11 cellular contexts compared by ENCODE assay signal in the genomic region with DNA sequence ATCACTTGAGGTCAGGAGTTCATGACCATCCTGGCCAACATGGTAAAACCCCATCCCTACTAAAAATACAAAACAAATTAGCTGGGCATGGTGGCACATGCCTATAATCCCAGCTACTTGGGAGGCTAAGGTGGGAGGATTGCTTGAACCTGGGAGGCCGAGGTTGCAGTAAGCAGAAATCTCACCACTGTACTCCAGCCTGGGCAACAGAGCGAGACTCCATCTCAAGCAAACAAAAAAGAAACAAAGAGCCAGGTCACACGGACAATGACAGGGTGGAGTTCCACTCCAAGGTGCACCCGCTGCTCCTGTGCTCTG. TPM values are rescaled to one million over a fixed set of nuclear protein-coding genes. Genes with fewer than 3 reads are reported as not detected.
A peak's percentile ranks its signal among the peaks of the same experiment; 100 is the strongest.
DNase-seq lines count a peak whose midpoint lies in the region; ATAC-seq, FAIRE-seq and TF ChIP-seq lines count a peak whose summit lies in the region.
"Not testable (repeated sequence)": the region's sequence is repeated elsewhere in the genome, so short reads cannot be mapped to it uniquely, and the experiment has no call there.
"Had no signal": no experiment of that assay in that cellular context is flagged by ENCODE, and none has a peak within 500 bp of the region (broad histone marks: within the 10 kb centered on the region; RNA-seq: fewer than 3 reads in every experiment).

No MANE protein-coding gene starts in this region.

- H3K9me3 ChIP-seq in CD8-positive, alpha-beta T cell (ENCODE audit: low read length); H1 (ENCODE audit: insufficient read depth in 2 of 2, low read depth in 1 of 2, low read length in 1 of 2); HepG2 (ENCODE audit: low read length); stomach: not testable (repeated sequence)

- H3K4me2 ChIP-seq in H1 (ENCODE audit: insufficient read depth in 1 of 2, low read depth in 2 of 2, low read length in 2 of 2); HepG2 (ENCODE audit: low read depth, low read length): not testable (repeated sequence)

- not testable (repeated sequence) for H4K20me1 ChIP-seq in H1 (replicated peaks in 1 of 2; ENCODE audit: control insufficient read depth in 1 of 2, insufficient read depth in 2 of 2, low read length in 2 of 2); HepG2 (ENCODE audit: insufficient read depth, low read length)

- H3K79me1 ChIP-seq in H1 (ENCODE audit: low read depth, low read length) = not testable (repeated sequence)

- peaks cover 17% of the 10 kb centered on the region for H3K36me3 Mint-ChIP-seq in CD8-positive, alpha-beta T cell
- not testable (repeated sequence) for H3K36me3 Mint-ChIP-seq in WTC11, natural killer cell
- H3K36me3 Mint-ChIP-seq in activated naive CD8-positive, alpha-beta T cell treated with anti-CD3 and anti-CD28 coated beads, Interleukin-2, amount 10 ng/mL, durations not matched to agents 7 days and 5 days = peaks cover 11% of the 10 kb centered on the region

- not testable (repeated sequence) for H3K4me3 Mint-ChIP-seq in CD8-positive, alpha-beta T cell; WTC11; activated naive CD8-positive, alpha-beta T cell treated with anti-CD3 and anti-CD28 coated beads, Interleukin-2, amount 10 ng/mL, durations not matched to agents 7 days and 5 days
- peak overlapping the region; percentile 17 for H3K4me3 Mint-ChIP-seq in natural killer cell

- not testable (repeated sequence) for H3K4ac ChIP-seq in H1 (replicated peaks; ENCODE audit: insufficient read length, low read depth, low read length)

- H2BK15ac ChIP-seq in H1 (ENCODE audit: low read length) = 0 out of 2 replicates have a peak overlapping the region, but pooled peaks have one; percentile 31

- not testable (repeated sequence) for TF ChIP-seq EP300 in H1 (IDR thresholded peaks at IDR 0.05; ENCODE audit: borderline replicate concordance in 1 of 2, low read depth in 2 of 2, low read length in 2 of 2); HepG2 (IDR thresholded peaks at IDR 0.05; ENCODE audit: low read depth in 2 of 2, low read length in 2 of 2); HepG2 (CRISPR knock-in tag; IDR thresholded peaks at IDR 0.05; ENCODE audit: borderline replicate concordance); stomach (IDR thresholded peaks at IDR 0.05)

- not testable (repeated sequence) for H4K5ac ChIP-seq in H1 (ENCODE audit: insufficient read length, low read depth, low read length)

- H2BK20ac ChIP-seq in H1 (ENCODE audit: low read length) = not testable (repeated sequence)

- not testable (repeated sequence) for H2AK5ac ChIP-seq in H1 (ENCODE audit: low read depth, low read length)

- H3K4me1 Mint-ChIP-seq in CD8-positive, alpha-beta T cell (ENCODE audit: low read depth) = peaks cover 37% of the 10 kb centered on the region
- H3K4me1 Mint-ChIP-seq in WTC11 = peaks cover 18% of the 10 kb centered on the region
- peaks cover 37% of the 10 kb centered on the region for H3K4me1 Mint-ChIP-seq in activated naive CD8-positive, alpha-beta T cell treated with anti-CD3 and anti-CD28 coated beads, Interleukin-2, amount 10 ng/mL, durations not matched to agents 7 days and 5 days
- H3K4me1 Mint-ChIP-seq in natural killer cell = peaks cover 22 to 28% of the 10 kb centered on the region in 2 donors

- not testable (repeated sequence) for TF ChIP-seq POLR2A in H1 (IDR thresholded peaks at IDR 0.05; ENCODE audit: control extremely low read depth in 1 of 2, low read depth in 2 of 2, low read length in 2 of 2); HepG2 (IDR thresholded peaks at IDR 0.05; ENCODE audit: insufficient read depth in 1 of 2, low read depth in 2 of 2, low read length in 2 of 2); stomach (IDR thresholded peaks at IDR 0.05)

- peak overlapping the region; percentile 100 for H3K27ac Mint-ChIP-seq in CD8-positive, alpha-beta T cell
- not testable (repeated sequence) for H3K27ac Mint-ChIP-seq in WTC11, natural killer cell
- H3K27ac Mint-ChIP-seq in activated naive CD8-positive, alpha-beta T cell treated with anti-CD3 and anti-CD28 coated beads, Interleukin-2, amount 10 ng/mL, durations not matched to agents 7 days and 5 days = peak overlapping the region; percentile 99

- H2BK12ac ChIP-seq in H1 (ENCODE audit: low read depth, low read length) = not testable (repeated sequence)

- H3K23me2 ChIP-seq in H1 (ENCODE audit: low read depth, low read length) = not testable (repeated sequence)

- not testable (repeated sequence) for H3K4me3 ChIP-seq in CD8-positive, alpha-beta T cell (ENCODE audit: low read depth, low read length); H1 (ENCODE audit: extremely low read depth in 1 of 4, insufficient read depth in 2 of 4, low read depth in 3 of 4, low read length in 4 of 4); HepG2 (replicated peaks in 1 of 3; ENCODE audit: insufficient read depth in 1 of 3, low read depth in 2 of 3, low read length in 3 of 3); stomach

- H3K36me3 ChIP-seq in CD8-positive, alpha-beta T cell (ENCODE audit: insufficient read depth, low read length); H1 (ENCODE audit: control insufficient read depth in 2 of 4, insufficient read depth in 4 of 4, low read length in 3 of 4); HepG2 (replicated peaks in 1 of 2; ENCODE audit: control insufficient read depth in 1 of 2, insufficient read depth in 2 of 2, low read length in 2 of 2); stomach: not testable (repeated sequence)

- not testable (repeated sequence) for H3K14ac ChIP-seq in H1 (ENCODE audit: insufficient read length)

- not testable (repeated sequence) for H3K56ac ChIP-seq in H1 (replicated peaks; ENCODE audit: insufficient read length, low read depth, low read length)

- H3K27me3 ChIP-seq in CD8-positive, alpha-beta T cell (ENCODE audit: insufficient read depth, low read length); H1 (replicated peaks in 1 of 4; ENCODE audit: control insufficient read depth in 3 of 4, extremely low read depth in 1 of 4, insufficient read depth in 3 of 4, low read length in 3 of 4); HepG2 (ENCODE audit: control insufficient read depth in 1 of 2, insufficient read depth in 2 of 2, low read length in 2 of 2); stomach: not testable (repeated sequence)

- H3K18ac ChIP-seq in H1 (ENCODE audit: extremely low read depth, low read length) = not testable (repeated sequence)

- H4K91ac ChIP-seq in H1 (replicated peaks; ENCODE audit: insufficient read length, low read length) = not testable (repeated sequence)

- BruUV-seq in HepG2 (replicated peaks; lab: Mats Ljungman, UMichigan) = TSS peak; percentile 11

- ATAC-seq in CD8-positive, alpha-beta T cell; WTC11; activated naive CD8-positive, alpha-beta T cell treated with anti-CD3 and anti-CD28 coated beads, Interleukin-2, amount 10 ng/mL, durations not matched to agents 7 days and 5 days (ENCODE audit: low read depth); HepG2; natural killer cell: not testable (repeated sequence)

- CTCF ChIA-PET in CD8-positive, alpha-beta T cell (lab: Charles Lee) = interaction anchor here (1.2 to 1.6 kb wide), 2 partner anchors 9 to 76 kb away, joined by 3 read pairs; no protein-coding TSS in a partner anchor
- CTCF ChIA-PET in WTC11 (lab: Charles Lee) = interaction anchor here (1.0 to 3.1 kb wide), 13 partner anchors 9 to 204 kb away, joined by 3 to 76 read pairs (median 4); no protein-coding TSS in a partner anchor
- CTCF ChIA-PET in H1 (lab: Charles Lee; ENCODE audit: partially characterized antibody) = interaction anchor here (0.8 to 9.6 kb wide), 9 partner anchors 11 to 237 kb away, joined by 3 to 72 read pairs (median 5); no protein-coding TSS in a partner anchor
- CTCF ChIA-PET in HepG2 (lab: Yijun Ruan, JAX; ENCODE audit: low intra/inter-chr PET ratio, low total read pairs) = interaction anchor here (3.2 kb wide), 1 partner anchor 77 kb away, joined by 35 read pairs; no protein-coding TSS in a partner anchor

- not testable (repeated sequence) for H4K8ac ChIP-seq in H1 (ENCODE audit: extremely low read depth, insufficient read depth, low read length)

- peak in 1 of 7 experiments; percentile 29 for DNase-seq in CD8-positive, alpha-beta T cell
- DNase-seq in WTC11 (ENCODE audit: low spot score); activated naive CD8-positive, alpha-beta T cell treated with anti-CD3 and anti-CD28 coated beads, Interleukin-2, amount 10 ng/mL, durations not matched to agents 7 days and 5 days; H1 (ENCODE audit: low read depth in 1 of 2, low spot score in 2 of 2); HepG2 (ENCODE audit: low spot score); natural killer cell; stomach: not testable (repeated sequence)

- WGBS in H1 (ENCODE audit: extremely low coverage in 1 of 2, insufficient coverage in 1 of 2, insufficient read length in 1 of 2, insufficient replicate concordance in 2 of 2, low coverage in 1 of 2, low lambda C conversion rate in 2 of 2, missing lambda C conversion rate in 1 of 2), 2 experiments = 86% methylated on average over 4 of the region's 4 CpGs; no CpG with 5 or more reads in 1 of the 2 experiments
- 82% methylated on average over 4 of the region's 4 CpGs for WGBS in HepG2 (ENCODE audit: low lambda C conversion rate)
- WGBS in stomach, 5 donors = 45 to 61% (median 49%) methylated on average over 4 of the region's 4 CpGs

- H3K9me3 Mint-ChIP-seq in CD8-positive, alpha-beta T cell; WTC11; activated naive CD8-positive, alpha-beta T cell treated with anti-CD3 and anti-CD28 coated beads, Interleukin-2, amount 10 ng/mL, durations not matched to agents 7 days and 5 days; natural killer cell: not testable (repeated sequence)

- not testable (repeated sequence) for H3K79me2 ChIP-seq in H1 (ENCODE audit: control insufficient read depth in 1 of 2, insufficient read depth in 2 of 2, low read length in 2 of 2); HepG2 (ENCODE audit: insufficient read depth, low read length)

- POLR2A ChIA-PET in CD8-positive, alpha-beta T cell (lab: Charles Lee) = interaction anchor here (3.1 kb wide), 1 partner anchor 10 kb away, joined by 16 read pairs; no protein-coding TSS in a partner anchor
- POLR2A ChIA-PET in WTC11 (lab: Charles Lee) = not testable (repeated sequence)
- POLR2A ChIA-PET in activated naive CD8-positive, alpha-beta T cell treated with anti-CD3 and anti-CD28 coated beads, Interleukin-2, amount 10 ng/mL, durations not matched to agents 7 days and 5 days (lab: Charles Lee) = interaction anchor here (1.6 to 8.0 kb wide), 2 partner anchors 10 to 65 kb away, joined by 10 to 233 read pairs; a partner anchor contains a TSS
- POLR2A ChIA-PET in H1 (lab: Charles Lee; ENCODE audit: partially characterized antibody) (interaction anchor here (1.0 kb wide), 1 partner anchor 107 kb away, joined by 3 read pairs; no protein-coding TSS in a partner anchor), HepG2 (lab: Yijun Ruan, JAX) (interaction anchor here (1.5 to 2.6 kb wide), 5 partner anchors 10 to 77 kb away, joined by 5 to 18 read pairs (median 11); no protein-coding TSS in a partner anchor)

- intact Hi-C loops in CD8-positive, alpha-beta T cell (cut with DNase I, micrococcal nuclease) = loop anchor here (2.0 to 5.0 kb wide), 2 partner anchors 67 to 703 kb away; a partner anchor contains a TSS
- intact Hi-C loops in HepG2 (cut with micrococcal nuclease; ENCODE audit: unreplicated experiment) (loop anchor here (1.0 to 2.0 kb wide), 2 partner anchors 37 to 76 kb away; no protein-coding TSS in a partner anchor), stomach (cut with DNase I; ENCODE audit: low total_unique reads) (loop anchor here (10.0 kb wide), 1 partner anchor 75 kb away; no protein-coding TSS in a partner anchor)
- intact Hi-C loops in natural killer cell (cut with micrococcal nuclease) = not testable (repeated sequence)

- not testable (repeated sequence) for TF ChIP-seq CTCF in CD8-positive, alpha-beta T cell (IDR thresholded peaks at IDR 0.05); WTC11 (IDR thresholded peaks at IDR 0.05); H1 (IDR thresholded peaks at IDR 0.05; ENCODE audit: control extremely low read depth in 1 of 3, insufficient read depth in 1 of 3, low read depth in 1 of 3, low read length in 3 of 3); HepG2 (CRISPR knock-in tag; IDR thresholded peaks at IDR 0.05); natural killer cell (IDR thresholded peaks at IDR 0.05); stomach (IDR thresholded peaks at IDR 0.05)

- 0 out of 2 replicates have a peak overlapping the region, but pooled peaks have one; percentile 40 for H2AFZ ChIP-seq in H1 (ENCODE audit: low read length)
- not testable (repeated sequence) for H2AFZ ChIP-seq in HepG2 (ENCODE audit: low read length)

- in situ Hi-C loops in HepG2 (cut with HindIII; ENCODE audit: extremely low pct_ligation_motif_present, low pct_unique_long_range_greater_than_20kb) = loop anchor here (5.0 kb wide), 1 partner anchor 72 kb away; no protein-coding TSS in a partner anchor

- H2BK120ac ChIP-seq in H1 (replicated peaks; ENCODE audit: low read depth, low read length) = not testable (repeated sequence)

- FAIRE-seq in H1 (lab: Jason Lieb, UNC); HepG2 (lab: Jason Lieb, UNC): not testable (repeated sequence)

- H3K23ac ChIP-seq in H1 (ENCODE audit: insufficient read length) = not testable (repeated sequence)

- H3K27me3 Mint-ChIP-seq in CD8-positive, alpha-beta T cell (ENCODE audit: low read depth); WTC11 (ENCODE audit: low read depth); activated naive CD8-positive, alpha-beta T cell treated with anti-CD3 and anti-CD28 coated beads, Interleukin-2, amount 10 ng/mL, durations not matched to agents 7 days and 5 days; natural killer cell (ENCODE audit: low read depth in 2 of 2): not testable (repeated sequence)

- H2BK5ac ChIP-seq in H1 (ENCODE audit: low read depth, low read length) = not testable (repeated sequence)

- not testable (repeated sequence) for H3K9ac ChIP-seq in H1 (replicated peaks in 1 of 4; ENCODE audit: extremely low read depth in 1 of 4, low read depth in 3 of 4, low read length in 3 of 4); HepG2 (ENCODE audit: insufficient read depth, low read depth, low read length)

- peaks cover 24% of the 10 kb centered on the region for H3K4me1 ChIP-seq in CD8-positive, alpha-beta T cell (ENCODE audit: insufficient read depth, low read length)
- not testable (repeated sequence) for H3K4me1 ChIP-seq in H1 (replicated peaks in 1 of 4; ENCODE audit: control insufficient read depth in 3 of 4, insufficient read depth in 4 of 4, low read length in 3 of 4)
- H3K4me1 ChIP-seq in HepG2 (ENCODE audit: insufficient read depth, low read length) = peaks cover 49% of the 10 kb centered on the region
- peaks cover 8 to 53% (median 30%) of the 10 kb centered on the region in 4 donors for H3K4me1 ChIP-seq in stomach

- H3K27ac ChIP-seq in CD8-positive, alpha-beta T cell (ENCODE audit: low read depth, low read length); H1 (ENCODE audit: low read depth, low read length); HepG2 (ENCODE audit: extremely low read length, insufficient read depth, low read length): not testable (repeated sequence)
- H3K27ac ChIP-seq in stomach = peak overlapping the region; percentile 62 to 92 (median 84)

- TF ChIP-seq RAD21 in H1 (IDR thresholded peaks at IDR 0.05 in 1 of 2, conservative IDR thresholded peaks at IDR 0.05 in 1 of 2; ENCODE audit: low read depth in 2 of 2, low read length in 2 of 2); HepG2 (CRISPR knock-in tag; IDR thresholded peaks at IDR 0.05): not testable (repeated sequence)

RNA-seq across cellular contexts. Expression of a gene that starts 2.1 kb away (rescaled TPM):
- 10 to 100 TPM; 58.5 to 61.5 TPM for total RNA-seq in CD8-positive, alpha-beta T cell
- 2.6 to 4.0 TPM (median 2.7 TPM) in 3 replicates for total RNA-seq in WTC11 (2021)
- total RNA-seq in activated naive CD8-positive, alpha-beta T cell treated with anti-CD3 and anti-CD28 coated beads, Interleukin-2, amount 10 ng/mL, durations not matched to agents 7 days and 5 days = 100 to 1,000 TPM; 103 to 106 TPM
- 8.9 TPM in 2 replicates for total RNA-seq in H1 (2021; fragmentation: NEBNext Ultra II Directional; extraction: Animal tissue kit (Norgen Biotek cat#: 25700))
- polyA plus RNA-seq in H1 (2011; rRNA removed) = 2.8 and 3.1 TPM in 2 replicates
- polyA plus RNA-seq in H1 (2011; cell fraction: cytosol; rRNA removed) = 3.1 TPM
- polyA plus RNA-seq in H1 (2011; cell fraction: nucleus; rRNA removed) = 4.0 TPM
- polyA plus RNA-seq in H1 (2012, experiment 1 of 2) = 3.9 to 5.5 TPM (median 4.9 TPM) in 4 replicates
- polyA plus RNA-seq in H1 (2012, experiment 2 of 2) = 0.91 TPM
- 3.6 TPM for polyA plus RNA-seq in H1 (2013, experiment 1 of 2)
- polyA plus RNA-seq in H1 (2013, experiment 2 of 2) = 4.0 TPM
- polyA minus RNA-seq in H1 (2011; rRNA and poly(A)+ RNA removed) = 4.2 and 5.6 TPM in 2 replicates
- polyA minus RNA-seq in H1 (2011; cell fraction: cytosol; rRNA and poly(A)+ RNA removed) = 1.5 TPM
- 6.6 TPM for polyA minus RNA-seq in H1 (2011; cell fraction: nucleus; rRNA and poly(A)+ RNA removed)
- total RNA-seq in HepG2 (2016; rRNA removed; fragmentation: Illumina TruSeq; extraction: Trizol) = 35.7 and 46.9 TPM in 2 replicates
- 13.1 and 13.9 TPM in 2 replicates for total RNA-seq in HepG2 (2016; cell fraction: cytosol; rRNA removed; fragmentation: Illumina TruSeq; extraction: Trizol; ENCODE audit: low read depth)
- 36.0 and 40.4 TPM in 2 replicates for total RNA-seq in HepG2 (2016; cell fraction: insoluble cytoplasmic fraction; rRNA removed; fragmentation: Illumina TruSeq; extraction: Trizol)
- 49.7 and 53.9 TPM in 2 replicates for total RNA-seq in HepG2 (2016; cell fraction: membrane; rRNA removed; fragmentation: Illumina TruSeq; extraction: Trizol)
- 22.1 and 28.5 TPM in 2 replicates for total RNA-seq in HepG2 (2016; cell fraction: nucleus; rRNA removed; fragmentation: Illumina TruSeq; extraction: Trizol)
- polyA plus RNA-seq in HepG2 (2011; rRNA removed) = 24.0 and 26.3 TPM in 2 replicates
- polyA plus RNA-seq in HepG2 (2011; cell fraction: cytosol; rRNA removed) = 19.7 and 23.1 TPM in 2 replicates
- polyA plus RNA-seq in HepG2 (2011; cell fraction: nucleus; rRNA removed) = 20.8 and 25.8 TPM in 2 replicates
- 21.5 and 22.7 TPM in 2 replicates for polyA plus RNA-seq in HepG2 (2012)
- polyA plus RNA-seq in HepG2 (2016; cell fraction: cytosol; fragmentation: Illumina TruSeq; extraction: Trizol; ENCODE audit: low read depth) = 15.4 and 17.8 TPM in 2 replicates
- 34.6 and 40.6 TPM in 2 replicates for polyA plus RNA-seq in HepG2 (2016; cell fraction: insoluble cytoplasmic fraction; fragmentation: Illumina TruSeq; extraction: Trizol; ENCODE audit: low read depth)
- polyA plus RNA-seq in HepG2 (2016; cell fraction: membrane; fragmentation: Illumina TruSeq; extraction: Trizol; ENCODE audit: low read depth) = 37.5 and 39.1 TPM in 2 replicates
- polyA plus RNA-seq in HepG2 (2016; cell fraction: nucleus; fragmentation: Illumina TruSeq; extraction: Trizol; ENCODE audit: insufficient read depth, low read depth) = 26.6 and 29.1 TPM in 2 replicates
- polyA minus RNA-seq in HepG2 (2011; rRNA and poly(A)+ RNA removed; ENCODE audit: low replicate concordance) = 0.21 and 25.1 TPM in 2 replicates
- 15.5 and 16.9 TPM in 2 replicates for polyA minus RNA-seq in HepG2 (2011; cell fraction: cytosol; rRNA and poly(A)+ RNA removed)
- polyA minus RNA-seq in HepG2 (2011; cell fraction: nucleus; rRNA and poly(A)+ RNA removed) = 45.6 and 52.1 TPM in 2 replicates
- 10 to 100 TPM; 37.9 to 73.9 (median 42.6) TPM for total RNA-seq in natural killer cell
- 10 to 100 TPM in 4 of 5 donors, 1 to 10 TPM in 1; 8.7 to 85.8 (median 51.6) TPM for total RNA-seq in stomach
- polyA plus RNA-seq in stomach = 10 to 100 TPM in 1 of 3 donors, 1 to 10 TPM in 2; 5.0 to 22.8 (median 5.3) TPM
- total RNA-seq: G401, MCF 10A had no signal
- polyA plus RNA-seq: A549 had no signal

RNA-seq across cellular contexts. Expression of a gene that starts 43.1 kb away (rescaled TPM):
- total RNA-seq in CD8-positive, alpha-beta T cell = not detected
- total RNA-seq in WTC11 (2021) (1.4 to 3.6 TPM (median 3.0 TPM) in 3 replicates), HepG2 (2016; rRNA removed; fragmentation: Illumina TruSeq; extraction: Trizol) (41.9 and 62.0 TPM in 2 replicates), natural killer cell (under 1 TPM in 1 of 3 donors, not detected in 2; 0.48 TPM), stomach (10 to 100 TPM in 4 of 5 donors, not detected in 1; 12.3 to 95.3 (median 54.8) TPM)
- total RNA-seq in activated naive CD8-positive, alpha-beta T cell treated with anti-CD3 and anti-CD28 coated beads, Interleukin-2, amount 10 ng/mL, durations not matched to agents 7 days and 5 days = not detected
- total RNA-seq in H1 (2021; fragmentation: NEBNext Ultra II Directional; extraction: Animal tissue kit (Norgen Biotek cat#: 25700)) = 2.0 and 3.1 TPM in 2 replicates
- polyA plus RNA-seq in H1 (2011; rRNA removed) (2.0 TPM in 2 replicates), HepG2 (2011; rRNA removed) (43.6 and 46.5 TPM in 2 replicates), stomach (100 to 1,000 TPM in 1 of 3 donors, 10 to 100 TPM in 2; 40.6 to 103 (median 98.7) TPM)
- 2.7 TPM for polyA plus RNA-seq in H1 (2011; cell fraction: cytosol; rRNA removed)
- 1.2 TPM for polyA plus RNA-seq in H1 (2011; cell fraction: nucleus; rRNA removed)
- polyA plus RNA-seq in H1 (2012, experiment 1 of 2) = 2.1 to 3.4 TPM (median 2.2 TPM) in 4 replicates
- polyA plus RNA-seq in H1 (2012, experiment 2 of 2) = 1.00 TPM
- polyA plus RNA-seq in H1 (2013, experiment 1 of 2) = 2.0 TPM
- 2.2 TPM for polyA plus RNA-seq in H1 (2013, experiment 2 of 2)
- 1.0 and 3.1 TPM in 2 replicates for polyA minus RNA-seq in H1 (2011; rRNA and poly(A)+ RNA removed)
- 1.3 TPM for polyA minus RNA-seq in H1 (2011; cell fraction: cytosol; rRNA and poly(A)+ RNA removed)
- 1.6 TPM for polyA minus RNA-seq in H1 (2011; cell fraction: nucleus; rRNA and poly(A)+ RNA removed)
- total RNA-seq in HepG2 (2016; cell fraction: cytosol; rRNA removed; fragmentation: Illumina TruSeq; extraction: Trizol; ENCODE audit: low read depth) = 39.6 and 40.5 TPM in 2 replicates
- 44.1 and 62.5 TPM in 2 replicates for total RNA-seq in HepG2 (2016; cell fraction: insoluble cytoplasmic fraction; rRNA removed; fragmentation: Illumina TruSeq; extraction: Trizol)
- 34.8 and 38.7 TPM in 2 replicates for total RNA-seq in HepG2 (2016; cell fraction: membrane; rRNA removed; fragmentation: Illumina TruSeq; extraction: Trizol)
- 51.9 and 55.6 TPM in 2 replicates for total RNA-seq in HepG2 (2016; cell fraction: nucleus; rRNA removed; fragmentation: Illumina TruSeq; extraction: Trizol)
- 35.5 and 35.6 TPM in 2 replicates for polyA plus RNA-seq in HepG2 (2011; cell fraction: cytosol; rRNA removed)
- polyA plus RNA-seq in HepG2 (2011; cell fraction: nucleus; rRNA removed) = 32.7 and 33.7 TPM in 2 replicates
- 27.9 and 41.5 TPM in 2 replicates for polyA plus RNA-seq in HepG2 (2012)
- polyA plus RNA-seq in HepG2 (2016; cell fraction: cytosol; fragmentation: Illumina TruSeq; extraction: Trizol; ENCODE audit: low read depth) = 38.5 and 45.0 TPM in 2 replicates
- 40.2 and 42.4 TPM in 2 replicates for polyA plus RNA-seq in HepG2 (2016; cell fraction: insoluble cytoplasmic fraction; fragmentation: Illumina TruSeq; extraction: Trizol; ENCODE audit: low read depth)
- polyA plus RNA-seq in HepG2 (2016; cell fraction: membrane; fragmentation: Illumina TruSeq; extraction: Trizol; ENCODE audit: low read depth) = 30.8 and 35.2 TPM in 2 replicates
- polyA plus RNA-seq in HepG2 (2016; cell fraction: nucleus; fragmentation: Illumina TruSeq; extraction: Trizol; ENCODE audit: insufficient read depth, low read depth) = 91.4 and 98.1 TPM in 2 replicates
- 36.1 TPM in 1 of 2 replicates, not detected in the other for polyA minus RNA-seq in HepG2 (2011; rRNA and poly(A)+ RNA removed; ENCODE audit: low replicate concordance)
- polyA minus RNA-seq in HepG2 (2011; cell fraction: cytosol; rRNA and poly(A)+ RNA removed) = 9.9 and 12.2 TPM in 2 replicates
- polyA minus RNA-seq in HepG2 (2011; cell fraction: nucleus; rRNA and poly(A)+ RNA removed) = 15.6 and 18.9 TPM in 2 replicates
- total RNA-seq: B cell, G401, MCF 10A had no signal
- polyA plus RNA-seq: A549 had no signal
